13 cellular contexts compared by ENCODE assay signal in genomic region chr4:72084587-72085011, GRCh38. TPM values are rescaled to one million over a fixed set of nuclear protein-coding genes. Genes with fewer than 3 reads are reported as not detected.
A peak's percentile ranks its signal among the peaks of the same experiment; 100 is the strongest.
DNase-seq lines count a peak whose midpoint lies in the region; ATAC-seq, FAIRE-seq and TF ChIP-seq lines count a peak whose summit lies in the region.
"Had no signal": no experiment of that assay in that cellular context is flagged by ENCODE, and none has a peak within 500 bp of the region (broad histone marks: within the 10 kb centered on the region; RNA-seq: fewer than 3 reads in every experiment).

No MANE protein-coding gene starts in this region.

- H3K4me2 ChIP-seq in GM12878 (ENCODE audit: control insufficient read depth, insufficient read depth), result peak overlapping the region; percentile 36; the same call in 1 of the 2 replicates

- no peak for TF ChIP-seq CTCF in GM12878 (IDR thresholded peaks at IDR 0.05 in 2 of 3, conservative IDR thresholded peaks at IDR 0.05 in 1 of 3; ENCODE audit: control insufficient read depth in 2 of 3, extremely low read depth in 1 of 3, insufficient read depth in 1 of 3, low read depth in 3 of 3, low read length in 3 of 3)
- TF ChIP-seq CTCF in breast epithelium (IDR thresholded peaks at IDR 0.05), result no peak

- H4K20me1 ChIP-seq in GM12878 (ENCODE audit: control insufficient read depth, insufficient read depth), result no peaks in the 10 kb centered on the region

- DNase-seq in GM12878 (ENCODE audit: low read depth, low spot score), result peak; percentile 13
- DNase-seq in NCI-H345 treated with DMSO at 0.1 percent for 48 hours (lab: John Stamatoyannopoulos, UW; ENCODE audit: unreplicated experiment), result no peak
- no peak for DNase-seq in caudate nucleus (lab: John Stamatoyannopoulos, UW)
- DNase-seq in breast epithelium (ENCODE audit: low spot score in 2 of 2), result no peak
- no peak for DNase-seq in foreskin melanocyte
- DNase-seq: activated CD4-positive, alpha-beta T cell treated with anti-CD3 and anti-CD28 coated beads, Interleukin-2, amount 50 U/mL, for 48 hours; BE2C; kidney glomerular epithelial cell; NCI-H2227 treated with DMSO at 0.1 percent for 48 hours; posterior cingulate gyrus had no signal

- peak overlapping the region; percentile 46; the same call in 1 of the 2 replicates for H3K4me3 ChIP-seq in GM08714 (ENCODE audit: low read length)
- H3K4me3 ChIP-seq in GM12878, result no peak overlapping the region
- peak overlapping the region in 1 of 3 donors; percentile 6 for H3K4me3 ChIP-seq in breast epithelium

- H3K27me3 ChIP-seq in GM12878 (replicated peaks in 1 of 2; ENCODE audit: control insufficient read depth in 2 of 2, insufficient read depth in 2 of 2, low read length in 1 of 2), result no peaks in the 10 kb centered on the region
- no peaks in the 10 kb centered on the region for H3K27me3 ChIP-seq in breast epithelium
- H3K27me3 ChIP-seq: BE2C had no signal

- H3K79me2 ChIP-seq in GM12878 (ENCODE audit: control insufficient read depth, insufficient read depth, low read length), result no peaks in the 10 kb centered on the region

- 18% methylated on average over 3 of the region's 3 CpGs for WGBS in GM12878 (ENCODE audit: insufficient coverage, insufficient replicate concordance, low lambda C conversion rate, missing lambda C conversion rate)

- no TSS peak for BruUV-seq in GM12878 (replicated peaks; lab: Mats Ljungman, UMichigan)

- intact Hi-C loops in GM12878 (cut with micrococcal nuclease; ENCODE audit: unreplicated experiment) (no loop called here), breast epithelium (cut with DNase I; ENCODE audit: low total_unique reads) (loop anchor here (10.0 kb wide), 1 partner anchor 1990 kb away; no protein-coding TSS in a partner anchor)

- H3K36me3 ChIP-seq in GM12878 (ENCODE audit: control insufficient read depth in 2 of 2, insufficient read depth in 2 of 2, low read length in 1 of 2), result no peaks in the 10 kb centered on the region
- H3K36me3 ChIP-seq in breast epithelium, result no peaks in the 10 kb centered on the region
- H3K36me3 ChIP-seq: BE2C had no signal

- POLR2A ChIA-PET in GM12878 (lab: Charles Lee), result interaction anchor here (0.8 kb wide), 1 partner anchor 26 kb away, joined by 3 read pairs; no protein-coding TSS in a partner anchor

- peak overlapping the region; percentile 78 for H2AFZ ChIP-seq in GM12878 (ENCODE audit: control insufficient read depth, low read depth, low read length)

- CTCF ChIA-PET in GM12878 (lab: Yijun Ruan, JAX), result interaction anchor here (1.2 kb wide), 2 partner anchors 10 to 13 kb away, joined by 3 read pairs; no protein-coding TSS in a partner anchor

- no peak for TF ChIP-seq EP300 in GM12878 (IDR thresholded peaks at IDR 0.05; ENCODE audit: borderline replicate concordance in 1 of 2, control insufficient read depth in 1 of 2, low read depth in 2 of 2, low read length in 2 of 2)

- RAD21 ChIA-PET in GM12878 (lab: Charles Lee; ENCODE audit: unreplicated experiment), result interaction anchor here (1.1 to 2.6 kb wide), 2 partner anchors 13 to 28 kb away, joined by 3 to 8 read pairs; no protein-coding TSS in a partner anchor

- no peak for TF ChIP-seq RAD21 in GM12878 (IDR thresholded peaks at IDR 0.05; ENCODE audit: insufficient read depth, low read depth, low read length)

- in situ Hi-C loops in GM12878 (cut with MboI), result no loop called here

- no peak for FAIRE-seq in GM12878 (lab: Jason Lieb, UNC)

- no peak overlapping the region for H3K9ac ChIP-seq in GM12878 (ENCODE audit: control insufficient read depth, insufficient read depth, low read length)

- SMC1A ChIA-PET in GM12878 (lab: Charles Lee; ENCODE audit: uncharacterized antibody, unreplicated experiment), result interaction anchor here (0.8 to 2.8 kb wide), 9 partner anchors 8 to 60 kb away, joined by 3 to 19 read pairs (median 4); no protein-coding TSS in a partner anchor

- TF ChIP-seq POLR2A in GM12878 (IDR thresholded peaks at IDR 0.05; ENCODE audit: low read depth, low read length) (no peak), breast epithelium (IDR thresholded peaks at IDR 0.05) (no peak)

- ATAC-seq in GM19467 (IDR thresholded peaks at IDR 0.05; ENCODE audit: unreplicated experiment), result peak; percentile 74
- peak; percentile 77 for ATAC-seq in HG03045 (IDR thresholded peaks at IDR 0.05; ENCODE audit: unreplicated experiment)
- peak; percentile 91 for ATAC-seq in GM12878

- no peak overlapping the region for H3K27ac ChIP-seq in GM12878 (ENCODE audit: control insufficient read depth, insufficient read depth)
- no peak overlapping the region for H3K27ac ChIP-seq in caudate nucleus (ENCODE audit: low read depth, low read length)
- H3K27ac ChIP-seq in breast epithelium, result no peak overlapping the region

- H3K4me1 ChIP-seq in GM12878 (ENCODE audit: control insufficient read depth, insufficient read depth, low read length) (no peaks in the 10 kb centered on the region), breast epithelium (no peaks in the 10 kb centered on the region)
- H3K4me1 ChIP-seq: BE2C had no signal

- no peaks in the 10 kb centered on the region for H3K9me3 ChIP-seq in GM12878 (replicated peaks; ENCODE audit: control insufficient read depth, insufficient read depth, low read length)
- H3K9me3 ChIP-seq in breast epithelium, result no peaks in the 10 kb centered on the region
- H3K9me3 ChIP-seq: BE2C had no signal

TF ChIP-seq in GM12878, 131 proteins besides CTCF, POLR2A, EP300 and RAD21 (continues in another document):
- TF ChIP-seq DPF2 (IDR thresholded peaks at IDR 0.05), result 0 out of 2 replicates have a peak, but pooled peaks have one; percentile 31
- TF ChIP-seq CREB1 (IDR thresholded peaks at IDR 0.05; ENCODE audit: low read depth), result no peak
- no peak for TF ChIP-seq POU2F2 (IDR thresholded peaks at IDR 0.05; ENCODE audit: borderline replicate concordance, low read depth, low read length)
- TF ChIP-seq RUNX3 (IDR thresholded peaks at IDR 0.05; ENCODE audit: low read length), result peak; percentile 52; the same call in 1 of the 2 replicates
- no peak for TF ChIP-seq USF1 (IDR thresholded peaks at IDR 0.05; ENCODE audit: borderline replicate concordance, extremely low read length, insufficient read depth, low read depth, low read length)
- TF ChIP-seq ATF7 (IDR thresholded peaks at IDR 0.05; ENCODE audit: low read depth), result no peak
- TF ChIP-seq MAX (IDR thresholded peaks at IDR 0.05; ENCODE audit: low read depth, low read length), result no peak
- no peak for TF ChIP-seq ATF2 (IDR thresholded peaks at IDR 0.05; ENCODE audit: low read length)
- TF ChIP-seq IKZF1 (conservative IDR thresholded peaks at IDR 0.05), result peak; percentile 50
- no peak for TF ChIP-seq STAT1 (conservative IDR thresholded peaks at IDR 0.05)
- no peak for TF ChIP-seq RAD51 (IDR thresholded peaks at IDR 0.05)
- TF ChIP-seq MEF2B (IDR thresholded peaks at IDR 0.05; ENCODE audit: partially characterized antibody, poor library complexity, severe bottlenecking), result no peak
- no peak for TF ChIP-seq NR2F1 (conservative IDR thresholded peaks at IDR 0.05)
- TF ChIP-seq POLR2AphosphoS2 (IDR thresholded peaks at IDR 0.05; ENCODE audit: low read depth, low read length), result no peak
- no peak for TF ChIP-seq POLR2AphosphoS5 (IDR thresholded peaks at IDR 0.05; ENCODE audit: low read length)
- TF ChIP-seq ZBED1 (IDR thresholded peaks at IDR 0.05; ENCODE audit: borderline replicate concordance), result no peak
- TF ChIP-seq HDAC6 (IDR thresholded peaks at IDR 0.05; ENCODE audit: unreplicated experiment), result no peak
- peak; percentile 74; the same call in 1 of the 2 replicates for TF ChIP-seq CBX5 (IDR thresholded peaks at IDR 0.05; ENCODE audit: low read depth)

RNA-seq across cellular contexts. Expression of gene NPFFR2, which starts 52.8 kb away (rescaled TPM):
- not detected in 2 replicates for total RNA-seq in GM12878 (2013; cell fraction: nucleolus; rRNA removed)
- total RNA-seq in GM12878 (2014; rRNA removed), result not detected in 2 replicates
- not detected in 2 replicates for total RNA-seq in GM12878 (2014; rRNA removed; fragmentation: Illumina TruSeq; extraction: Trizol)
- not detected in 2 replicates for total RNA-seq in GM12878 (2021)
- not detected for polyA plus RNA-seq in GM12878 (2011; ENCODE audit: low read depth)
- polyA plus RNA-seq in GM12878 (2011; rRNA removed), result not detected in 2 replicates
- 0.09 TPM in 1 of 2 replicates, not detected in the other for polyA plus RNA-seq in GM12878 (2011; cell fraction: cytosol; rRNA removed)
- not detected in 2 replicates for polyA plus RNA-seq in GM12878 (2011; cell fraction: nucleus; rRNA removed)
- not detected in 2 replicates for polyA plus RNA-seq in GM12878 (2012)
- not detected in 2 replicates for polyA plus RNA-seq in GM12878 (2014; fragmentation: Illumina TruSeq; extraction: Trizol)
- not detected for polyA plus RNA-seq in GM12878 (2014; fragmentation: Nextera tagmentation; extraction: Ambion mirVana)
- polyA plus RNA-seq in GM12878 (2014; rRNA removed), result not detected in 2 replicates
- not detected for polyA plus RNA-seq in GM12878 (2016; fragmentation: Nextera tagmentation; extraction: Ambion mirVana)
- not detected in 2 replicates for polyA minus RNA-seq in GM12878 (2011; rRNA and poly(A)+ RNA removed)
- not detected in 2 replicates for polyA minus RNA-seq in GM12878 (2011; cell fraction: cytosol; rRNA and poly(A)+ RNA removed)
- not detected in 2 replicates for polyA minus RNA-seq in GM12878 (2011; cell fraction: nucleus; rRNA and poly(A)+ RNA removed)
- under 1 TPM in 1 of 3 donors, not detected in 2; 0.29 TPM for total RNA-seq in breast epithelium
